ENCODE assay signal across 8 cellular contexts in genomic region chr3:18758047-18758704, GRCh38.
DNase-seq lines count a peak whose midpoint lies in the region; ATAC-seq lines count a peak whose summit lies in the region.

No MANE protein-coding gene starts in this region.

- H3K27me3 Mint-ChIP-seq in activated CD4-positive, alpha-beta memory T cell treated with anti-CD3 and anti-CD28 coated beads, Interleukin-2, amount 10 ng/mL, durations not matched to agents 7 days and 5 days = no peaks in the 10 kb centered on the region

- POLR2A ChIA-PET in activated CD4-positive, alpha-beta memory T cell treated with anti-CD3 and anti-CD28 coated beads, Interleukin-2, amount 10 ng/mL, durations not matched to agents 7 days and 5 days (lab: Charles Lee) = interaction anchor here (0.6 to 2.9 kb wide), 19 partner anchors 10 to 356 kb away, joined by 3 to 22 read pairs (median 4); no protein-coding TSS in a partner anchor

- peak overlapping the region; percentile 40 for H3K27ac Mint-ChIP-seq in activated CD4-positive, alpha-beta memory T cell treated with anti-CD3 and anti-CD28 coated beads, Interleukin-2, amount 10 ng/mL, durations not matched to agents 7 days and 5 days

- peaks cover 2% of the 10 kb centered on the region for H3K9me3 Mint-ChIP-seq in activated CD4-positive, alpha-beta memory T cell treated with anti-CD3 and anti-CD28 coated beads, Interleukin-2, amount 10 ng/mL, durations not matched to agents 7 days and 5 days

- no peak overlapping the region for H3K4me3 Mint-ChIP-seq in activated CD4-positive, alpha-beta memory T cell treated with anti-CD3 and anti-CD28 coated beads, Interleukin-2, amount 10 ng/mL, durations not matched to agents 7 days and 5 days

- CTCF ChIA-PET in activated CD4-positive, alpha-beta memory T cell treated with anti-CD3 and anti-CD28 coated beads, Interleukin-2, amount 10 ng/mL, durations not matched to agents 7 days and 5 days (lab: Charles Lee) = interaction anchor here (0.7 to 2.8 kb wide), 46 partner anchors 9 to 398 kb away, joined by 3 to 46 read pairs (median 4); no protein-coding TSS in a partner anchor

- DNase-seq in DMS153 (lab: John Stamatoyannopoulos, UW) (peak; percentile 82), NCI-H345 (lab: John Stamatoyannopoulos, UW) (peak; percentile 84), iPS DF 19.7 (ENCODE audit: low read depth, low spot score) (peak; percentile 78)
- no peak for DNase-seq in activated CD4-positive, alpha-beta memory T cell treated with anti-CD3 and anti-CD28 coated beads, Interleukin-2, amount 10 ng/mL, durations not matched to agents 7 days and 5 days
- no peak for DNase-seq in stimulated activated naive CD8-positive, alpha-beta T cell treated with anti-CD3 and anti-CD28 coated beads, Interleukin-15, Interleukin-2, amounts not matched to agents 100 U/mL and 50 U/mL, for 24 hours
- no peak for DNase-seq in stimulated activated naive CD4-positive, alpha-beta T cell treated with Interleukin-2 at 50 U/mL for 16 hours (lab: John Stamatoyannopoulos, UW)

- peak; percentile 92 for ATAC-seq in GM18909 (IDR thresholded peaks at IDR 0.05; ENCODE audit: poor library complexity, unreplicated experiment)
- ATAC-seq in HG03097 (IDR thresholded peaks at IDR 0.05; ENCODE audit: low FRiP score, unreplicated experiment) = peak; percentile 72
- ATAC-seq in stimulated activated naive CD8-positive, alpha-beta T cell treated with anti-CD3 and anti-CD28 coated beads, Interleukin-15, Interleukin-2, amounts not matched to agents 100 U/mL and 50 U/mL, for 24 hours = peak; percentile 91

- H3K36me3 Mint-ChIP-seq in activated CD4-positive, alpha-beta memory T cell treated with anti-CD3 and anti-CD28 coated beads, Interleukin-2, amount 10 ng/mL, durations not matched to agents 7 days and 5 days (ENCODE audit: low read depth) = peaks cover 10% of the 10 kb centered on the region

- H3K4me1 Mint-ChIP-seq in activated CD4-positive, alpha-beta memory T cell treated with anti-CD3 and anti-CD28 coated beads, Interleukin-2, amount 10 ng/mL, durations not matched to agents 7 days and 5 days = peaks cover 36% of the 10 kb centered on the region

Comparison
In these comparisons a context has a peak if more than half of its experiments do, and no peak if none do; other contexts are left out.
1. DNase-seq: peak in DMS153 (single experiment), NCI-H345 (single experiment) and iPS DF 19.7 (single experiment); none in activated CD4-positive, alpha-beta memory T cell treated with anti-CD3 and anti-CD28 coated beads, Interleukin-2, amount 10 ng/mL, durations not matched to agents 7 days and 5 days (single experiment), stimulated activated naive CD8-positive, alpha-beta T cell treated with anti-CD3 and anti-CD28 coated beads, Interleukin-15, Interleukin-2, amounts not matched to agents 100 U/mL and 50 U/mL, for 24 hours (single experiment) and stimulated activated naive CD4-positive, alpha-beta T cell treated with Interleukin-2 at 50 U/mL for 16 hours (single experiment).
2. Peak in every context shown above with its lines, with median percentiles within 50 percentile points of each other: ATAC-seq.